In genomic region chr5:102306121-102306520, GRCh38 we compare ENCODE assay signal across 1 cellular context.
TF ChIP-seq lines count a peak whose summit lies in the region.

No MANE protein-coding gene starts in this region.

TF ChIP-seq in SK-N-SH treated with all-trans-retinoic acid at 6 μM for 48 hours, 23 proteins besides CTCF, POLR2A, EP300 and RAD21 (continued from another document):
- TF ChIP-seq CSDC2 (CRISPR knock-in tag; IDR thresholded peaks at IDR 0.05) (no peak), TCF4 (CRISPR knock-in tag; IDR thresholded peaks at IDR 0.05; ENCODE audit: borderline replicate concordance) (no peak), ZC3H10 (CRISPR knock-in tag; IDR thresholded peaks at IDR 0.05) (no peak), ZFP3 (CRISPR knock-in tag; IDR thresholded peaks at IDR 0.05) (no peak), ZNF70 (CRISPR knock-in tag; IDR thresholded peaks at IDR 0.05) (no peak)
- TF ChIP-seq, protein P1, sequence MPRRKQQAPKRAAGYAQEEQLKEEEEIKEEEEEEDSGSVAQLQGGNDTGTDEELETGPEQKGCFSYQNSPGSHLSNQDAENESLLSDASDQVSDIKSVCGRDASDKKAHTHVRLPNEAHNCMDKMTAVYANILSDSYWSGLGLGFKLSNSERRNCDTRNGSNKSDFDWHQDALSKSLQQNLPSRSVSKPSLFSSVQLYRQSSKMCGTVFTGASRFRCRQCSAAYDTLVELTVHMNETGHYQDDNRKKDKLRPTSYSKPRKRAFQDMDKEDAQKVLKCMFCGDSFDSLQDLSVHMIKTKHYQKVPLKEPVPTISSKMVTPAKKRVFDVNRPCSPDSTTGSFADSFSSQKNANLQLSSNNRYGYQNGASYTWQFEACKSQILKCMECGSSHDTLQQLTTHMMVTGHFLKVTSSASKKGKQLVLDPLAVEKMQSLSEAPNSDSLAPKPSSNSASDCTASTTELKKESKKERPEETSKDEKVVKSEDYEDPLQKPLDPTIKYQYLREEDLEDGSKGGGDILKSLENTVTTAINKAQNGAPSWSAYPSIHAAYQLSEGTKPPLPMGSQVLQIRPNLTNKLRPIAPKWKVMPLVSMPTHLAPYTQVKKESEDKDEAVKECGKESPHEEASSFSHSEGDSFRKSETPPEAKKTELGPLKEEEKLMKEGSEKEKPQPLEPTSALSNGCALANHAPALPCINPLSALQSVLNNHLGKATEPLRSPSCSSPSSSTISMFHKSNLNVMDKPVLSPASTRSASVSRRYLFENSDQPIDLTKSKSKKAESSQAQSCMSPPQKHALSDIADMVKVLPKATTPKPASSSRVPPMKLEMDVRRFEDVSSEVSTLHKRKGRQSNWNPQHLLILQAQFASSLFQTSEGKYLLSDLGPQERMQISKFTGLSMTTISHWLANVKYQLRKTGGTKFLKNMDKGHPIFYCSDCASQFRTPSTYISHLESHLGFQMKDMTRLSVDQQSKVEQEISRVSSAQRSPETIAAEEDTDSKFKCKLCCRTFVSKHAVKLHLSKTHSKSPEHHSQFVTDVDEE (CRISPR knock-in tag; IDR thresholded peaks at IDR 0.05), result no peak
